In genomic region chr11:36053901-36054300, GRCh38 we compare ENCODE assay signal across 23 cellular contexts.
"Had no signal": no experiment of that assay in that cellular context is flagged by ENCODE, and none has a peak within 500 bp of the region (broad histone marks: within the 10 kb centered on the region; RNA-seq: fewer than 3 reads in every experiment).

No MANE protein-coding gene starts in this region.

- H3K27me3 ChIP-seq: adrenal gland, body of pancreas, heart left ventricle, neural progenitor cell, right atrium auricular region, stomach, thyroid gland, upper lobe of right lung had no signal

- H3K4me1 Mint-ChIP-seq: activated CD4-positive, alpha-beta T cell treated with anti-CD3 and anti-CD28 coated beads for 36 hours; activated naive CD8-positive, alpha-beta T cell treated with anti-CD3 and anti-CD28 coated beads for 36 hours; naive thymus-derived CD8-positive, alpha-beta T cell; stimulated activated naive B cell treated with anti-CD40 and anti-IgM and Interleukin-4, amounts not matched to agents 10 μg/mL and 1 μg/mL and 100 μg/mL, for 72 hours had no signal

- H3K4me3 ChIP-seq: adrenal gland, body of pancreas, heart left ventricle, neural progenitor cell, right atrium auricular region, smooth muscle cell, stomach, thyroid gland, upper lobe of right lung had no signal

- DNase-seq: activated CD4-positive, alpha-beta T cell treated with anti-CD3 and anti-CD28 coated beads for 36 hours; activated CD4-positive, CD25-positive, alpha-beta regulatory T cell; activated naive CD4-positive, alpha-beta T cell treated with Interleukin-2 at 50 U/mL for 16 hours; activated naive CD8-positive, alpha-beta T cell treated with anti-CD3 and anti-CD28 coated beads for 36 hours; activated T-cell treated with anti-CD3 and anti-CD28 coated beads for 4 hours; activated T-cell treated with anti-CD3 and anti-CD28 coated beads, Interleukin-2, amount 50 U/mL, for 72 hours; adrenal gland; aorta; body of pancreas; cortex of kidney; effector memory CD8-positive, alpha-beta T cell; heart left ventricle; naive thymus-derived CD8-positive, alpha-beta T cell; stimulated activated CD4-positive, alpha-beta T cell treated with anti-CD3 and anti-CD28 coated beads, Interleukin-1b, Interleukin-23, amount 100 ng/mL, for 48 hours; stimulated activated naive B cell treated with anti-CD40 and anti-IgM and Interleukin-4, amounts not matched to agents 10 μg/mL and 1 μg/mL and 100 μg/mL, for 72 hours; stomach; thyroid gland; upper lobe of right lung had no signal

- H3K27ac Mint-ChIP-seq: activated CD4-positive, alpha-beta T cell treated with anti-CD3 and anti-CD28 coated beads for 36 hours; activated naive CD8-positive, alpha-beta T cell treated with anti-CD3 and anti-CD28 coated beads for 36 hours; activated T-cell treated with anti-CD3 and anti-CD28 coated beads, Interleukin-2, amount 50 U/mL, for 72 hours; effector memory CD8-positive, alpha-beta T cell; memory B cell; neural progenitor cell; stimulated activated naive B cell treated with anti-CD40 and anti-IgM and Interleukin-4, amounts not matched to agents 10 μg/mL and 1 μg/mL and 100 μg/mL, for 72 hours had no signal

- H3K9me3 ChIP-seq: adrenal gland, body of pancreas, heart left ventricle, right atrium auricular region, stomach, thyroid gland, upper lobe of right lung had no signal

- H3K4me3 Mint-ChIP-seq: activated CD4-positive, alpha-beta T cell treated with anti-CD3 and anti-CD28 coated beads for 36 hours; activated naive CD8-positive, alpha-beta T cell treated with anti-CD3 and anti-CD28 coated beads for 36 hours; activated T-cell treated with anti-CD3 and anti-CD28 coated beads, Interleukin-2, amount 50 U/mL, for 72 hours; effector memory CD8-positive, alpha-beta T cell; memory B cell; naive thymus-derived CD8-positive, alpha-beta T cell; neural progenitor cell; stimulated activated naive B cell treated with anti-CD40 and anti-IgM and Interleukin-4, amounts not matched to agents 10 μg/mL and 1 μg/mL and 100 μg/mL, for 72 hours had no signal

- H3K36me3 Mint-ChIP-seq: activated naive CD8-positive, alpha-beta T cell treated with anti-CD3 and anti-CD28 coated beads for 36 hours; memory B cell; naive thymus-derived CD8-positive, alpha-beta T cell had no signal

- ATAC-seq: activated CD4-positive, alpha-beta T cell treated with anti-CD3 and anti-CD28 coated beads for 36 hours; activated T-cell treated with anti-CD3 and anti-CD28 coated beads, Interleukin-2, amount 50 U/mL, for 72 hours; body of pancreas; effector memory CD8-positive, alpha-beta T cell; esophagus mucosa; heart left ventricle; naive thymus-derived CD8-positive, alpha-beta T cell; stimulated activated naive B cell treated with anti-CD40 and anti-IgM and Interleukin-4, amounts not matched to agents 10 μg/mL and 1 μg/mL and 100 μg/mL, for 72 hours; upper lobe of right lung had no signal

- H3K27ac ChIP-seq: adrenal gland, body of pancreas, heart left ventricle, neural progenitor cell, right atrium auricular region, stomach, thyroid gland, upper lobe of right lung had no signal
